In the genomic region with DNA sequence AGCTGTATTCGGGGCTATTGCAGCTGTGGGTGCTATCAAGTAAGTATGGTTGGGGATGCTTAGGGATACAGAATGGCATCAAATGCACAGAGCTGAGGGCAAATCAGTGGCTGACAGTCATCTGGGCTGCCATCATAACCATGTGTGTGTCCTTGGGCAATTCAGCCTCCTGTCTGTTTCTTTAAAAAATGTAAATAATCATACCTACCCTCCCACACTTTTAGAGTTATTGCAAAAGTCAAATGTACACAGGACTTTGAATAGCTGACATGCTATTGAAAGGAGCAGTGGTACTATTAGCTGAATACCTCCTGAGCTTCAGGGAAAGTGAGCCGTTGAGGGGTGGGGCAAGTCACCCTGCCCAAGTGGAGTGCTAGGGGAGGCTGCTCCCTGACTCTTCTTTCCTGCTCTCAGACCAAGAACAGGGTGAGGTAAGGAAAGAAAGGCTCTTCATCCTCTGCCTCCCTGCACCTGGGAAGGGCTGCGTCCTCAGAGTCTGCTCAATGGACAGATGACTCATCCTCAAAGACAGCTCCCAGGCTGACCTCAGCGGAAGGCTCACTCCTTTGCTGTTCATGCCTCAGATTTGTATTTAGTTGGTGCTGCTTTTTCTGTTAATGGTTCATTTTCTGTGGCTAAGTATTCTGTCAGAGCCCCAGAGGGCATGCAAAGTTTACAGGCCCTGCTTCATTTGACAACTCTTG, we compare ENCODE assay signal across 1 cellular context.
TF ChIP-seq lines count a peak whose summit lies in the region.

No MANE protein-coding gene starts in this region.

TF ChIP-seq in HepG2, 621 proteins besides CTCF, POLR2A, EP300 and RAD21 (continued from another document and continues in another):
- TF ChIP-seq, protein P1, sequence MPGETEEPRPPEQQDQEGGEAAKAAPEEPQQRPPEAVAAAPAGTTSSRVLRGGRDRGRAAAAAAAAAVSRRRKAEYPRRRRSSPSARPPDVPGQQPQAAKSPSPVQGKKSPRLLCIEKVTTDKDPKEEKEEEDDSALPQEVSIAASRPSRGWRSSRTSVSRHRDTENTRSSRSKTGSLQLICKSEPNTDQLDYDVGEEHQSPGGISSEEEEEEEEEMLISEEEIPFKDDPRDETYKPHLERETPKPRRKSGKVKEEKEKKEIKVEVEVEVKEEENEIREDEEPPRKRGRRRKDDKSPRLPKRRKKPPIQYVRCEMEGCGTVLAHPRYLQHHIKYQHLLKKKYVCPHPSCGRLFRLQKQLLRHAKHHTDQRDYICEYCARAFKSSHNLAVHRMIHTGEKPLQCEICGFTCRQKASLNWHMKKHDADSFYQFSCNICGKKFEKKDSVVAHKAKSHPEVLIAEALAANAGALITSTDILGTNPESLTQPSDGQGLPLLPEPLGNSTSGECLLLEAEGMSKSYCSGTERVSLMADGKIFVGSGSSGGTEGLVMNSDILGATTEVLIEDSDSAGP (CRISPR knock-in tag; IDR thresholded peaks at IDR 0.05; ENCODE audit: borderline replicate concordance), result peak; percentile 99
- no peak for TF ChIP-seq ZNF3 (CRISPR knock-in tag; IDR thresholded peaks at IDR 0.05)
- no peak for TF ChIP-seq PAX8 (CRISPR knock-in tag; IDR thresholded peaks at IDR 0.05; ENCODE audit: borderline replicate concordance)
- TF ChIP-seq, protein P2, sequence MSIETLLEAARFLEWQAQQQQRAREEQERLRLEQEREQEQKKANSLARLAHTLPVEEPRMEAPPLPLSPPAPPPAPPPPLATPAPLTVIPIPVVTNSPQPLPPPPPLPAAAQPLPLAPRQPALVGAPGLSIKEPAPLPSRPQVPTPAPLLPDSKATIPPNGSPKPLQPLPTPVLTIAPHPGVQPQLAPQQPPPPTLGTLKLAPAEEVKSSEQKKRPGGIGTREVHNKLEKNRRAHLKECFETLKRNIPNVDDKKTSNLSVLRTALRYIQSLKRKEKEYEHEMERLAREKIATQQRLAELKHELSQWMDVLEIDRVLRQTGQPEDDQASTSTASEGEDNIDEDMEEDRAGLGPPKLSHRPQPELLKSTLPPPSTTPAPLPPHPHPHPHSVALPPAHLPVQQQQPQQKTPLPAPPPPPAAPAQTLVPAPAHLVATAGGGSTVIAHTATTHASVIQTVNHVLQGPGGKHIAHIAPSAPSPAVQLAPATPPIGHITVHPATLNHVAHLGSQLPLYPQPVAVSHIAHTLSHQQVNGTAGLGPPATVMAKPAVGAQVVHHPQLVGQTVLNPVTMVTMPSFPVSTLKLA (IDR thresholded peaks at IDR 0.05), result peak; percentile 38; the same call in 1 of the 2 replicates
- peak; percentile 87 for TF ChIP-seq DNMT3B (CRISPR knock-in tag; conservative IDR thresholded peaks at IDR 0.05)
- TF ChIP-seq FIP1L1 (IDR thresholded peaks at IDR 0.05; ENCODE audit: borderline replicate concordance, insufficient read depth, low read depth, low read length), result no peak
- TF ChIP-seq BHLHE40 (IDR thresholded peaks at IDR 0.05; ENCODE audit: low read length), result no peak
- TF ChIP-seq ZNF207 (IDR thresholded peaks at IDR 0.05; ENCODE audit: borderline replicate concordance), result no peak
- 0 out of 2 replicates have a peak, but pooled peaks have one; percentile 33 for TF ChIP-seq ZNF354B (CRISPR knock-in tag; IDR thresholded peaks at IDR 0.05)
- no peak for TF ChIP-seq CBFB (CRISPR knock-in tag; IDR thresholded peaks at IDR 0.05)
- TF ChIP-seq, protein P3, sequence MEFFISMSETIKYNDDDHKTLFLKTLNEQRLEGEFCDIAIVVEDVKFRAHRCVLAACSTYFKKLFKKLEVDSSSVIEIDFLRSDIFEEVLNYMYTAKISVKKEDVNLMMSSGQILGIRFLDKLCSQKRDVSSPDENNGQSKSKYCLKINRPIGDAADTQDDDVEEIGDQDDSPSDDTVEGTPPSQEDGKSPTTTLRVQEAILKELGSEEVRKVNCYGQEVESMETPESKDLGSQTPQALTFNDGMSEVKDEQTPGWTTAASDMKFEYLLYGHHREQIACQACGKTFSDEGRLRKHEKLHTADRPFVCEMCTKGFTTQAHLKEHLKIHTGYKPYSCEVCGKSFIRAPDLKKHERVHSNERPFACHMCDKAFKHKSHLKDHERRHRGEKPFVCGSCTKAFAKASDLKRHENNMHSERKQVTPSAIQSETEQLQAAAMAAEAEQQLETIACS (CRISPR knock-in tag; IDR thresholded peaks at IDR 0.05), result no peak
- no peak for TF ChIP-seq ZNF382 (CRISPR knock-in tag; IDR thresholded peaks at IDR 0.05; ENCODE audit: borderline replicate concordance)
- TF ChIP-seq, protein P4, sequence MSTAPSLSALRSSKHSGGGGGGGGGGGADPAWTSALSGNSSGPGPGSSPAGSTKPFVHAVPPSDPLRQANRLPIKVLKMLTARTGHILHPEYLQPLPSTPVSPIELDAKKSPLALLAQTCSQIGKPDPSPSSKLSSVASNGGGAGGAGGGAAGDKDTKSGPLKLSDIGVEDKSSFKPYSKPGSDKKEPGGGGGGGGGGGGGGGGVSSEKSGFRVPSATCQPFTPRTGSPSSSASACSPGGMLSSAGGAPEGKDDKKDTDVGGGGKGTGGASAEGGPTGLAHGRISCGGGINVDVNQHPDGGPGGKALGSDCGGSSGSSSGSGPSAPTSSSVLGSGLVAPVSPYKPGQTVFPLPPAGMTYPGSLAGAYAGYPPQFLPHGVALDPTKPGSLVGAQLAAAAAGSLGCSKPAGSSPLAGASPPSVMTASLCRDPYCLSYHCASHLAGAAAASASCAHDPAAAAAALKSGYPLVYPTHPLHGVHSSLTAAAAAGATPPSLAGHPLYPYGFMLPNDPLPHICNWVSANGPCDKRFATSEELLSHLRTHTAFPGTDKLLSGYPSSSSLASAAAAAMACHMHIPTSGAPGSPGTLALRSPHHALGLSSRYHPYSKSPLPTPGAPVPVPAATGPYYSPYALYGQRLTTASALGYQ (CRISPR knock-in tag; IDR thresholded peaks at IDR 0.05), result no peak
- no peak for TF ChIP-seq NAIF1 (CRISPR knock-in tag; IDR thresholded peaks at IDR 0.05; ENCODE audit: borderline replicate concordance)
- TF ChIP-seq, protein P5, sequence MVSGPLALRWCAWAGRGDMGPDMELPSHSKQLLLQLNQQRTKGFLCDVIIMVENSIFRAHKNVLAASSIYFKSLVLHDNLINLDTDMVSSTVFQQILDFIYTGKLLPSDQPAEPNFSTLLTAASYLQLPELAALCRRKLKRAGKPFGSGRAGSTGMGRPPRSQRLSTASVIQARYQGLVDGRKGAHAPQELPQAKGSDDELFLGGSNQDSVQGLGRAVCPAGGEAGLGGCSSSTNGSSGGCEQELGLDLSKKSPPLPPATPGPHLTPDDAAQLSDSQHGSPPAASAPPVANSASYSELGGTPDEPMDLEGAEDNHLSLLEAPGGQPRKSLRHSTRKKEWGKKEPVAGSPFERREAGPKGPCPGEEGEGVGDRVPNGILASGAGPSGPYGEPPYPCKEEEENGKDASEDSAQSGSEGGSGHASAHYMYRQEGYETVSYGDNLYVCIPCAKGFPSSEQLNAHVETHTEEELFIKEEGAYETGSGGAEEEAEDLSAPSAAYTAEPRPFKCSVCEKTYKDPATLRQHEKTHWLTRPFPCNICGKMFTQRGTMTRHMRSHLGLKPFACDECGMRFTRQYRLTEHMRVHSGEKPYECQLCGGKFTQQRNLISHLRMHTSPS (CRISPR knock-in tag; IDR thresholded peaks at IDR 0.05; ENCODE audit: low read depth), result no peak
- TF ChIP-seq SNRNP70 (IDR thresholded peaks at IDR 0.05; ENCODE audit: low read depth, low read length), result no peak
- TF ChIP-seq ARHGAP35 (CRISPR knock-in tag; IDR thresholded peaks at IDR 0.05; ENCODE audit: borderline replicate concordance), result no peak
- TF ChIP-seq ZNF556 (CRISPR knock-in tag; IDR thresholded peaks at IDR 0.05; ENCODE audit: borderline replicate concordance), result peak; percentile 88; the same call in 1 of the 2 replicates
- TF ChIP-seq ZNF777 (CRISPR knock-in tag; IDR thresholded peaks at IDR 0.05), result 0 out of 2 replicates have a peak, but pooled peaks have one; percentile 27
- peak; percentile 3; the same call in 1 of the 2 replicates for TF ChIP-seq ELF3 (CRISPR knock-in tag; IDR thresholded peaks at IDR 0.05)
- TF ChIP-seq ZNF614 (CRISPR knock-in tag; IDR thresholded peaks at IDR 0.05; ENCODE audit: borderline replicate concordance), result peak; percentile 93; the same call in 1 of the 2 replicates
- peak; percentile 37; the same call in 1 of the 2 replicates for TF ChIP-seq NR2F2 (IDR thresholded peaks at IDR 0.05; ENCODE audit: borderline replicate concordance, low read depth)
- TF ChIP-seq TSC22D2 (CRISPR knock-in tag; IDR thresholded peaks at IDR 0.05; ENCODE audit: borderline replicate concordance), result 0 out of 2 replicates have a peak, but pooled peaks have one; percentile 38
- TF ChIP-seq, protein P6, sequence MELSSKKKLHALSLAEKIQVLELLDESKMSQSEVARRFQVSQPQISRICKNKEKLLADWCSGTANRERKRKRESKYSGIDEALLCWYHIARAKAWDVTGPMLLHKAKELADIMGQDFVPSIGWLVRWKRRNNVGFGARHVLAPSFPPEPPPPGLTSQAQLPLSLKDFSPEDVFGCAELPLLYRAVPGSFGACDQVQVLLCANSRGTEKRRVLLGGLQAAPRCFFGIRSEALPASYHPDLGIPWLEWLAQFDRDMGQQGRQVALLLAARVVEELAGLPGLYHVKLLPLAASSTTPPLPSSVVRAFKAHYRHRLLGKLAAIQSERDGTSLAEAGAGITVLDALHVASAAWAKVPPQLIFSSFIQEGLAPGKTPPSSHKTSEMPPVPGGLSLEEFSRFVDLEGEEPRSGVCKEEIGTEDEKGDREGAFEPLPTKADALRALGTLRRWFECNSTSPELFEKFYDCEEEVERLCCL (CRISPR knock-in tag; IDR thresholded peaks at IDR 0.05; ENCODE audit: borderline replicate concordance), result no peak
- no peak for TF ChIP-seq SRSF9 (IDR thresholded peaks at IDR 0.05; ENCODE audit: borderline replicate concordance, insufficient read depth, low read depth, low read length, poor library complexity, severe bottlenecking)
- no peak for TF ChIP-seq GTF2F1 (IDR thresholded peaks at IDR 0.05; ENCODE audit: low read length)
- no peak for TF ChIP-seq ZNF224 (CRISPR knock-in tag; IDR thresholded peaks at IDR 0.05)
- no peak for TF ChIP-seq ZNF720 (CRISPR knock-in tag; IDR thresholded peaks at IDR 0.05)
- no peak for TF ChIP-seq MTF2 (CRISPR knock-in tag; IDR thresholded peaks at IDR 0.05; ENCODE audit: borderline replicate concordance)
- TF ChIP-seq ZNF251 (CRISPR knock-in tag; IDR thresholded peaks at IDR 0.05), result no peak
- no peak for TF ChIP-seq NFKB2 (CRISPR knock-in tag; IDR thresholded peaks at IDR 0.05; ENCODE audit: borderline replicate concordance)
- TF ChIP-seq POLR2AphosphoS2 (IDR thresholded peaks at IDR 0.05; ENCODE audit: low read depth, low read length), result no peak
- TF ChIP-seq, protein P7, sequence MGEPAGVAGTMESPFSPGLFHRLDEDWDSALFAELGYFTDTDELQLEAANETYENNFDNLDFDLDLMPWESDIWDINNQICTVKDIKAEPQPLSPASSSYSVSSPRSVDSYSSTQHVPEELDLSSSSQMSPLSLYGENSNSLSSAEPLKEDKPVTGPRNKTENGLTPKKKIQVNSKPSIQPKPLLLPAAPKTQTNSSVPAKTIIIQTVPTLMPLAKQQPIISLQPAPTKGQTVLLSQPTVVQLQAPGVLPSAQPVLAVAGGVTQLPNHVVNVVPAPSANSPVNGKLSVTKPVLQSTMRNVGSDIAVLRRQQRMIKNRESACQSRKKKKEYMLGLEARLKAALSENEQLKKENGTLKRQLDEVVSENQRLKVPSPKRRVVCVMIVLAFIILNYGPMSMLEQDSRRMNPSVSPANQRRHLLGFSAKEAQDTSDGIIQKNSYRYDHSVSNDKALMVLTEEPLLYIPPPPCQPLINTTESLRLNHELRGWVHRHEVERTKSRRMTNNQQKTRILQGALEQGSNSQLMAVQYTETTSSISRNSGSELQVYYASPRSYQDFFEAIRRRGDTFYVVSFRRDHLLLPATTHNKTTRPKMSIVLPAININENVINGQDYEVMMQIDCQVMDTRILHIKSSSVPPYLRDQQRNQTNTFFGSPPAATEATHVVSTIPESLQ (CRISPR knock-in tag; conservative IDR thresholded peaks at IDR 0.05), result no peak
- TF ChIP-seq, protein P8, sequence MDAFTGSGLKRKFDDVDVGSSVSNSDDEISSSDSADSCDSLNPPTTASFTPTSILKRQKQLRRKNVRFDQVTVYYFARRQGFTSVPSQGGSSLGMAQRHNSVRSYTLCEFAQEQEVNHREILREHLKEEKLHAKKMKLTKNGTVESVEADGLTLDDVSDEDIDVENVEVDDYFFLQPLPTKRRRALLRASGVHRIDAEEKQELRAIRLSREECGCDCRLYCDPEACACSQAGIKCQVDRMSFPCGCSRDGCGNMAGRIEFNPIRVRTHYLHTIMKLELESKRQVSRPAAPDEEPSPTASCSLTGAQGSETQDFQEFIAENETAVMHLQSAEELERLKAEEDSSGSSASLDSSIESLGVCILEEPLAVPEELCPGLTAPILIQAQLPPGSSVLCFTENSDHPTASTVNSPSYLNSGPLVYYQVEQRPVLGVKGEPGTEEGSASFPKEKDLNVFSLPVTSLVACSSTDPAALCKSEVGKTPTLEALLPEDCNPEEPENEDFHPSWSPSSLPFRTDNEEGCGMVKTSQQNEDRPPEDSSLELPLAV (CRISPR knock-in tag; conservative IDR thresholded peaks at IDR 0.05; ENCODE audit: low read depth), result no peak
- TF ChIP-seq ZNF431 (CRISPR knock-in tag; IDR thresholded peaks at IDR 0.05; ENCODE audit: borderline replicate concordance, low read depth), result peak; percentile 76; the same call in 1 of the 2 replicates
- TF ChIP-seq ZNF235 (CRISPR knock-in tag; IDR thresholded peaks at IDR 0.05; ENCODE audit: borderline replicate concordance), result no peak
- peak; percentile 96 for TF ChIP-seq GFI1 (CRISPR knock-in tag; IDR thresholded peaks at IDR 0.05; ENCODE audit: borderline replicate concordance)
- TF ChIP-seq KLF15 (CRISPR knock-in tag; IDR thresholded peaks at IDR 0.05; ENCODE audit: borderline replicate concordance), result no peak
- peak; percentile 14; the same call in 1 of the 2 replicates for TF ChIP-seq SMARCC2 (IDR thresholded peaks at IDR 0.05)
- TF ChIP-seq ZNF367 (CRISPR knock-in tag; IDR thresholded peaks at IDR 0.05; ENCODE audit: borderline replicate concordance), result no peak; the same call in 1 of the 2 replicates
- TF ChIP-seq, protein P9, sequence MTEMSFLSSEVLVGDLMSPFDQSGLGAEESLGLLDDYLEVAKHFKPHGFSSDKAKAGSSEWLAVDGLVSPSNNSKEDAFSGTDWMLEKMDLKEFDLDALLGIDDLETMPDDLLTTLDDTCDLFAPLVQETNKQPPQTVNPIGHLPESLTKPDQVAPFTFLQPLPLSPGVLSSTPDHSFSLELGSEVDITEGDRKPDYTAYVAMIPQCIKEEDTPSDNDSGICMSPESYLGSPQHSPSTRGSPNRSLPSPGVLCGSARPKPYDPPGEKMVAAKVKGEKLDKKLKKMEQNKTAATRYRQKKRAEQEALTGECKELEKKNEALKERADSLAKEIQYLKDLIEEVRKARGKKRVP (CRISPR knock-in tag; IDR thresholded peaks at IDR 0.05), result peak in 1 of 2 experiments; percentile 49; a peak in 1 of 4 replicates
- TF ChIP-seq TBL1XR1 (IDR thresholded peaks at IDR 0.05; ENCODE audit: borderline replicate concordance, low read length, partially characterized antibody), result no peak
- TF ChIP-seq YY1 (IDR thresholded peaks at IDR 0.05; ENCODE audit: insufficient read depth, insufficient replicate concordance, low read depth, low read length), result no peak
- TF ChIP-seq ZNF713 (CRISPR knock-in tag; IDR thresholded peaks at IDR 0.05), result no peak
- peak; percentile 52; the same call in 1 of the 2 replicates for TF ChIP-seq KDM2A (CRISPR knock-in tag; IDR thresholded peaks at IDR 0.05; ENCODE audit: borderline replicate concordance, low read depth)
- TF ChIP-seq, protein P10, sequence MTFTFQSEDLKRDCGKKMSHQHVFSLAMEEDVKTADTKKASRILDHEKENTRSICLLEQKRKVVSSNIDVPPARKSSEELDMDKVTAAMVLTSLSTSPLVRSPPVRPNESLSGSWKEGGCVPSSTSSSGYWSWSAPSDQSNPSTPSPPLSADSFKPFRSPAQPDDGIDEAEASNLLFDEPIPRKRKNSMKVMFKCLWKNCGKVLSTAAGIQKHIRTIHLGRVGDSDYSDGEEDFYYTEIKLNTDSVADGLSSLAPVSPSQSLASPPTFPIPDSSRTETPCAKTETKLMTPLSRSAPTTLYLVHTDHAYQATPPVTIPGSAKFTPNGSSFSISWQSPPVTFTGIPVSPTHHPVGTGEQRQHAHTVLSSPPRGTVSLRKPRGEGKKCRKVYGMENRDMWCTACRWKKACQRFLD (CRISPR knock-in tag; IDR thresholded peaks at IDR 0.05; ENCODE audit: borderline replicate concordance), result no peak
- peak; percentile 85 for TF ChIP-seq PITX1 (CRISPR knock-in tag; IDR thresholded peaks at IDR 0.05)
